ENCODE assay signal across 10 cellular contexts in the genomic region with DNA sequence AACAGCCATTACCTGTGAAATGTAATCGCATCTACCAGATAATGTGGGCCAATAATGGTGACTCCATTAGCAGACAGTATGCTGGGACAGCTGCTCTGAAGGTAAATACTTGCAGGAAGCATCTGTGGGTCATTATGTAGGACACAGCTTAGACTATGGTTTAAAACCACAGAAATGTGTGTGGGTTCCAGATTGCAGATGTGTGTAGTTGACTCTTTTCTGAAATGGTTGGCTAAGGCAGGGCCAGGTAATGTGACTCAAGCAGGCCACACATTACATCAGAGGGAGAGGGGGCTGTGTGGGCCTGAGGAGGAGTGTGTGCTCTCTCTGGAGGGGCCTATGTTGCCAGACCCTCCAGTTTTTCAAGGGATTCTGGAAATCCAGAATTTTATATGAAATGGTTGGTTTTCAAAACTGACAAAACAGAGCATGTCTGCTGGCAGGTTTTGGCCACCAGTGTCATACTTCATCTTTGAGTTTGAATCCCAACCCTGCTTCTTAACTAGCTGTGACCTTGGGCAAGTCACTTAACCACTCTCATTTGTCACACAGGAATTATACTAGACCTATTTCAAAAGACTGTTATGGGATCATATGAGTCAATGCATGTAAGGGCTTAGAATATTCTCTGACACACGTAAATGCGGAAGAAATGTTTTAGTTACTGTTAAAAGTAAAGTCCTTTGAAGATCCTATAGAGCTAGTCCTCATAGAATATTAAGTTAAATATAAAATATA.
A peak's percentile ranks its signal among the peaks of the same experiment; 100 is the strongest.
DNase-seq lines count a peak whose midpoint lies in the region; ATAC-seq and TF ChIP-seq lines count a peak whose summit lies in the region.
"Had no signal": no experiment of that assay in that cellular context is flagged by ENCODE, and none has a peak within 500 bp of the region (broad histone marks: within the 10 kb centered on the region; RNA-seq: fewer than 3 reads in every experiment).

No MANE protein-coding gene starts in this region.

- no peaks in the 10 kb centered on the region for H3K27me3 ChIP-seq in RWPE2 (ENCODE audit: insufficient read depth, poor library complexity, severe bottlenecking)

- H3K4me1 ChIP-seq in RWPE2 (ENCODE audit: insufficient read depth, poor library complexity, severe bottlenecking): no peaks in the 10 kb centered on the region

- peaks cover 12% of the 10 kb centered on the region for H3K36me3 ChIP-seq in RWPE2 (ENCODE audit: low read depth)

- intact Hi-C loops in cardiac septum (cut with DNase I): no loop called here

- ATAC-seq in HG02623 (IDR thresholded peaks at IDR 0.05; ENCODE audit: unreplicated experiment): peak; percentile 48
- peak; percentile 33; the same call in 1 of the 3 replicates for ATAC-seq in RWPE2 (ENCODE audit: low read depth)

- no peak overlapping the region for H3K27ac ChIP-seq in RWPE2 (ENCODE audit: poor library complexity, severe bottlenecking)

- POLR2A ChIA-PET in GM10248 (lab: Yijun Ruan, JAX): no interaction called here

- H3K9me3 ChIP-seq in RWPE2 (ENCODE audit: severe bottlenecking): no peaks in the 10 kb centered on the region

- in situ Hi-C loops in GM13977 (cut with MboI; ENCODE audit: low pct_unique_long_range_greater_than_20kb, low sequenced_read_pairs, unreplicated experiment) (no loop called here), ACHN (cut with HindIII; ENCODE audit: low pct_ligation_motif_present, low pct_unique_long_range_greater_than_20kb, low sequenced_read_pairs) (no loop called here)

- CTCF ChIA-PET in GM10248 (lab: Yijun Ruan, JAX): interaction anchor here (1.2 to 1.3 kb wide), 2 partner anchors 83 to 121 kb away, joined by 3 to 5 read pairs; no protein-coding TSS in a partner anchor

- no peak for TF ChIP-seq CTCF in GM10248 (IDR thresholded peaks at IDR 0.05; ENCODE audit: control extremely low read depth, extremely low read depth, low read depth, missing control alignments)
- TF ChIP-seq CTCF in RWPE2 (IDR thresholded peaks at IDR 0.05; ENCODE audit: poor library complexity, severe bottlenecking): no peak
- no peak for TF ChIP-seq CTCF in GM13977 (IDR thresholded peaks at IDR 0.05; ENCODE audit: extremely low read depth, insufficient read depth, missing control alignments)

- DNase-seq in GM10248 (ENCODE audit: extremely low spot score) (peak; percentile 20), RWPE2 (ENCODE audit: low spot score) (no peak), iris pigment epithelial cell (ENCODE audit: low read depth) (peak; percentile 92), HUDEP-2 (lab: John Stamatoyannopoulos, UW; ENCODE audit: unreplicated experiment in 76 of 76) (no peak), GM13977 (ENCODE audit: low spot score) (no peak), cardiac septum (ENCODE audit: low spot score) (no peak), ACHN (no peak)
- DNase-seq: immature natural killer cell, NCI-H748 treated with DMSO at 0.1 percent for 48 hours had no signal

- H3K4me3 ChIP-seq in RWPE2 (ENCODE audit: severe bottlenecking): no peak overlapping the region

Comparison
In these comparisons a context has a peak if more than half of its experiments do, and no peak if none do; other contexts are left out.
1. DNase-seq: peak in GM10248 (single experiment) and iris pigment epithelial cell (single experiment); none in RWPE2 (single experiment), HUDEP-2 (0 of 76), GM13977 (single experiment), cardiac septum (single experiment) and ACHN (single experiment).